Comparison of ENCODE assay signal across 7 cellular contexts in the genomic region with DNA sequence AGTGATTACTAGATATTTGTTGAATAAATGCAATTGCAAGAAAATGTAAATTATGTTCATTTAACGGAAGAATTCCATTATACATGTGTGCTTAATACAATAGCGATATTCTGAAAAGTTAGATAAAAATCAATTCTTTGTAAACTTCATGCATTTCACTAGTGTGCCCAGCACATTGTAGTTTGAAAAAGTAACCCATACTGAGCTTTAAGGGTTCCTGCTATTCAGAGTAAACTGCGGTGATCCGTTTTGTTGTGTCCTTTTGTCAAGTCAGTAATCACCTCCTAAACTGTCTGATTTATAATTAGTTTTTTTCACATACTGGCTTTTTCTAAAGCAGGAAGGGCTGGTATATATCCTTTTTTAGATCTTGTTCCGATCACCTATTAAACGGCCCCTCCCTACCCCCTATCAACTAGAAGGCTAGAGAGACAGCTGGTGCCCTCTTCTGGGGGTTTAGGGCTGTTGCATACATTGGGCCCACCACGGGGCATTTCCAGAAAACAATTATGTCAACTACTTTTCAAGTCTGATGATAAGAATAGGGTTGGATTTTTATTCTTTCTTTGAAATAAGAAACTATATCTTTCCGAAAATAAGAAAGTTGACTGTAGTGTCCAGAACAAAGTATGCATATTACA. TPM values are rescaled to one million over a fixed set of nuclear protein-coding genes. Genes with fewer than 3 reads are reported as not detected.
DNase-seq lines count a peak whose midpoint lies in the region; ATAC-seq, FAIRE-seq and TF ChIP-seq lines count a peak whose summit lies in the region.

No MANE protein-coding gene starts in this region.

- RAD21 ChIA-PET in HCT116 (lab: Charles Lee; ENCODE audit: low non-redundant PET in 1 of 2, low total read pairs in 2 of 2, uncharacterized antibody in 2 of 2, unreplicated experiment in 2 of 2) = no interaction called here

- no peak overlapping the region for H2AFZ ChIP-seq in HCT116 (ENCODE audit: low read depth, low read length, poor library complexity, severe bottlenecking)

- peak; percentile 55 for TF ChIP-seq RAD21 in HCT116 (IDR thresholded peaks at IDR 0.05; ENCODE audit: low read depth)

- TF ChIP-seq CTCF in HCT116 (IDR thresholded peaks at IDR 0.05 in 2 of 3, conservative IDR thresholded peaks at IDR 0.05 in 1 of 3; ENCODE audit: borderline replicate concordance in 1 of 3, insufficient read depth in 1 of 3, low read depth in 2 of 3, low read length in 2 of 3) (peak; percentile 50 to 62 (median 62); a peak in 5 of 6 replicates), gastrocnemius medialis (IDR thresholded peaks at IDR 0.05 in 4 of 5, conservative IDR thresholded peaks at IDR 0.05 in 1 of 5) (no peak)

- H3K36me3 ChIP-seq in HCT116 (ENCODE audit: control insufficient read depth in 1 of 2, insufficient read depth in 2 of 2, low read length in 2 of 2) = no peaks in the 10 kb centered on the region
- no peaks in the 10 kb centered on the region for H3K36me3 ChIP-seq in SJSA1
- no peaks in the 10 kb centered on the region for H3K36me3 ChIP-seq in gastrocnemius medialis

- POLR2A ChIA-PET in HCT116 (lab: Charles Lee) = no interaction called here

- H3K27me3 ChIP-seq in HCT116 (ENCODE audit: insufficient read depth, low read length) (0 out of 2 replicates have a peak, but pooled peaks cover 3% of the 10 kb centered on the region), SJSA1 (replicated peaks) (no peaks in the 10 kb centered on the region), gastrocnemius medialis (peaks cover 0 to 4% (median 0%) of the 10 kb centered on the region in 3 donors)

- in situ Hi-C loops in gastrocnemius medialis (cut with MboI; ENCODE audit: low sequenced_read_pairs in 4 of 4) = no loop called here

- FAIRE-seq in G401.6 (lab: Jason Lieb, UNC) = peak; percentile 23

- CTCF ChIA-PET in HCT116 (lab: Charles Lee) = interaction anchor here (0.6 to 2.6 kb wide), 8 partner anchors 85 to 553 kb away, joined by 3 to 21 read pairs (median 4); no protein-coding TSS in a partner anchor

- H3K9me3 ChIP-seq in HCT116 (ENCODE audit: control insufficient read depth in 1 of 2, insufficient read depth in 1 of 2, low read depth in 1 of 2, low read length in 2 of 2) (no peaks in the 10 kb centered on the region), SJSA1 (replicated peaks) (no peaks in the 10 kb centered on the region), gastrocnemius medialis (no peaks in the 10 kb centered on the region)

- H3K27ac ChIP-seq in HCT116 (ENCODE audit: low read depth, low read length) (no peak overlapping the region), SJSA1 (no peak overlapping the region), gastrocnemius medialis (no peak overlapping the region)

- intact Hi-C loops in HCT116 (cut with micrococcal nuclease) = loop anchor here (1.0 kb wide), 2 partner anchors 156 to 212 kb away; no protein-coding TSS in a partner anchor
- intact Hi-C loops in gastrocnemius medialis (cut with DNase I; ENCODE audit: low total_unique reads) = no loop called here

- H3K9me2 ChIP-seq in HCT116 (ENCODE audit: insufficient read depth) = no peaks in the 10 kb centered on the region

- no peak overlapping the region for H3K9ac ChIP-seq in HCT116 (ENCODE audit: low read length)

- no TSS peak for BruUV-seq in HCT116 (replicated peaks; lab: Mats Ljungman, UMichigan)

- H4K20me1 ChIP-seq in HCT116 (ENCODE audit: insufficient read depth) = no peaks in the 10 kb centered on the region

- H3K4me2 ChIP-seq in HCT116 (ENCODE audit: low read length) = no peak overlapping the region

- DNase-seq in HCT116 (ENCODE audit: low read depth, low spot score) (peak; percentile 27), SJSA1 (ENCODE audit: low read depth in 1 of 2, low spot score in 2 of 2) (peak; percentile 27 to 42), glomerular endothelial cell (ENCODE audit: extremely low read depth, low read depth, low spot score) (peak; percentile 25), skeletal muscle cell (ENCODE audit: low read depth) (peak; percentile 5), gastrocnemius medialis (no peak)

- H3K4me1 ChIP-seq in HCT116 (ENCODE audit: control insufficient read depth in 1 of 2, insufficient read depth in 2 of 2, low read length in 2 of 2) (no peaks in the 10 kb centered on the region), SJSA1 (replicated peaks) (no peaks in the 10 kb centered on the region), gastrocnemius medialis (no peaks in the 10 kb centered on the region)

- H3K4me3 ChIP-seq in HCT116 (replicated peaks in 1 of 2; ENCODE audit: low read depth in 1 of 2, low read length in 2 of 2) (no peak overlapping the region), SJSA1 (no peak overlapping the region), skeletal muscle cell (ENCODE audit: low read depth, low read length) (no peak overlapping the region), gastrocnemius medialis (no peak overlapping the region)

- no peak for TF ChIP-seq POLR2A in HCT116 (IDR thresholded peaks at IDR 0.05; ENCODE audit: borderline replicate concordance, extremely low read depth, insufficient read depth, insufficient read length)
- no peak for TF ChIP-seq POLR2A in gastrocnemius medialis (IDR thresholded peaks at IDR 0.05)

- ATAC-seq in HCT116 (peak; percentile 80), gastrocnemius medialis (no peak), HG03095 (IDR thresholded peaks at IDR 0.05; ENCODE audit: unreplicated experiment) (no peak)

- no peaks in the 10 kb centered on the region for H3K79me2 ChIP-seq in HCT116 (ENCODE audit: insufficient read depth, low read length)

TF ChIP-seq in HCT116, 20 proteins besides CTCF, POLR2A, EP300 and RAD21:
- TF ChIP-seq CBX3 (IDR thresholded peaks at IDR 0.05; ENCODE audit: low read depth) (no peak), SP1 (IDR thresholded peaks at IDR 0.05; ENCODE audit: low read depth) (no peak), TCF7L2 (IDR thresholded peaks at IDR 0.05; ENCODE audit: borderline replicate concordance, extremely low read depth, insufficient read depth, insufficient read length) (no peak), EGR1 (IDR thresholded peaks at IDR 0.05; ENCODE audit: low read depth) (no peak)
- TF ChIP-seq, protein P1, sequence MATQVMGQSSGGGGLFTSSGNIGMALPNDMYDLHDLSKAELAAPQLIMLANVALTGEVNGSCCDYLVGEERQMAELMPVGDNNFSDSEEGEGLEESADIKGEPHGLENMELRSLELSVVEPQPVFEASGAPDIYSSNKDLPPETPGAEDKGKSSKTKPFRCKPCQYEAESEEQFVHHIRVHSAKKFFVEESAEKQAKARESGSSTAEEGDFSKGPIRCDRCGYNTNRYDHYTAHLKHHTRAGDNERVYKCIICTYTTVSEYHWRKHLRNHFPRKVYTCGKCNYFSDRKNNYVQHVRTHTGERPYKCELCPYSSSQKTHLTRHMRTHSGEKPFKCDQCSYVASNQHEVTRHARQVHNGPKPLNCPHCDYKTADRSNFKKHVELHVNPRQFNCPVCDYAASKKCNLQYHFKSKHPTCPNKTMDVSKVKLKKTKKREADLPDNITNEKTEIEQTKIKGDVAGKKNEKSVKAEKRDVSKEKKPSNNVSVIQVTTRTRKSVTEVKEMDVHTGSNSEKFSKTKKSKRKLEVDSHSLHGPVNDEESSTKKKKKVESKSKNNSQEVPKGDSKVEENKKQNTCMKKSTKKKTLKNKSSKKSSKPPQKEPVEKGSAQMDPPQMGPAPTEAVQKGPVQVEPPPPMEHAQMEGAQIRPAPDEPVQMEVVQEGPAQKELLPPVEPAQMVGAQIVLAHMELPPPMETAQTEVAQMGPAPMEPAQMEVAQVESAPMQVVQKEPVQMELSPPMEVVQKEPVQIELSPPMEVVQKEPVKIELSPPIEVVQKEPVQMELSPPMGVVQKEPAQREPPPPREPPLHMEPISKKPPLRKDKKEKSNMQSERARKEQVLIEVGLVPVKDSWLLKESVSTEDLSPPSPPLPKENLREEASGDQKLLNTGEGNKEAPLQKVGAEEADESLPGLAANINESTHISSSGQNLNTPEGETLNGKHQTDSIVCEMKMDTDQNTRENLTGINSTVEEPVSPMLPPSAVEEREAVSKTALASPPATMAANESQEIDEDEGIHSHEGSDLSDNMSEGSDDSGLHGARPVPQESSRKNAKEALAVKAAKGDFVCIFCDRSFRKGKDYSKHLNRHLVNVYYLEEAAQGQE (IDR thresholded peaks at IDR 0.05; ENCODE audit: low read depth) = no peak

RNA-seq across cellular contexts. Expression of a gene that starts 7.0 kb away (rescaled TPM):
- not detected for total RNA-seq in HCT116 (2021; ENCODE audit: unreplicated experiment)
- not detected in 2 replicates for polyA plus RNA-seq in HCT116 (2012)
- not detected in 2 replicates for total RNA-seq in SJSA1 (2014; rRNA removed; shearing (Covaris generic))
- total RNA-seq in glomerular endothelial cell = not detected in 2 replicates
- not detected for total RNA-seq in gastrocnemius medialis

Comparison
In these comparisons a context has a peak if more than half of its experiments do, and no peak if none do; other contexts are left out.
1. DNase-seq: peak in HCT116 (single experiment), SJSA1 (2 of 2), glomerular endothelial cell (single experiment) and skeletal muscle cell (single experiment); none in gastrocnemius medialis (0 of 2).
2. CTCF ChIP-seq: peak in HCT116 (3 of 3); none in gastrocnemius medialis (0 of 5).